Comparison of ENCODE assay signal across 1 cellular context in genomic region chrX:30241724-30242415, GRCh38.
TF ChIP-seq lines count a peak whose summit lies in the region.

A gene with protein sequence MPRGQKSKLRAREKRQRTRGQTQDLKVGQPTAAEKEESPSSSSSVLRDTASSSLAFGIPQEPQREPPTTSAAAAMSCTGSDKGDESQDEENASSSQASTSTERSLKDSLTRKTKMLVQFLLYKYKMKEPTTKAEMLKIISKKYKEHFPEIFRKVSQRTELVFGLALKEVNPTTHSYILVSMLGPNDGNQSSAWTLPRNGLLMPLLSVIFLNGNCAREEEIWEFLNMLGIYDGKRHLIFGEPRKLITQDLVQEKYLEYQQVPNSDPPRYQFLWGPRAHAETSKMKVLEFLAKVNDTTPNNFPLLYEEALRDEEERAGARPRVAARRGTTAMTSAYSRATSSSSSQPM (plus strand): TSS chrX:30242000. CDS start chrX:30242136, 136 bp downstream.

TF ChIP-seq in WTC11, 78 proteins besides CTCF, POLR2A, EP300 and RAD21 (continued from another document):
- no peak for TF ChIP-seq ARID4B (CRISPR knock-in tag; IDR thresholded peaks at IDR 0.05; ENCODE audit: borderline replicate concordance)
